ENCODE assay signal across 7 cellular contexts in the genomic region with DNA sequence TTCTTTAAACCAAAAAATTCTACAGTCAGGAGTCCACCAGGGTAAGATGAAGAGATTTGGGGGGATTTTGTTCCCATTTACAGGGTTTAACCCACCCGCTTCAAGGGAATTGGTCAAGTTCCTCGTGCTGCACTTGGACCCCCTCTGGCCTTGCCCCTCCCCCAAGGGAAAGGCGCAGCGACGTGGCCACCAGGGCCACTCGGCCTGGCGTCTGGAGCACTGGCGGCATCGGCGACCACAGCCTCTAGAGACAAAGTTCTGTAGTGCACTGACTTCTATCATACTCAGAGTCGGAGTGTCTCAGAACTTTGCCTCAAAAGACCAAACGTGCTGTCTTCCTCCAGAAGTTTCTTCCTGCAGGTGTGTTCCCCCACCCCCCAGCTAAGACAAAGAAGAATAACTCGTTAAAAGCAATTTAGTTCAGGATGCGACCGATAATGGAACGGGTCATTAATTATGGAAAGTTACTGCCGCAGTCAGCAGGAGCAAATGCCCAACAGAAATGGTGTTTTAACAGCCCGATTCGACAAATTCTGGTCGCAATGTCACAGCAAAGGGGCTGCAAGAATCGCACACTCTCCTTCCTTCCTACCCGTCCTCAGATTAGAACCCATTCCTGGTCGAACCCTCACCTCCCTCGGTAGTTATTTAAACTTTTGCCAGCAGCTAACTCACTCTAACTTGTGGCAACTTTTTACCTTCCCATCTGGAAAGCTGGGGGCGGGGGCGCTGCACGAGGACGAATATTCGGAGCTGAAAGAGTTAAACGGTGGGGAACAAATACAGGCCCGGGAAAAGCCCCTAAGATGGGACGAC.
DNase-seq lines count a peak whose midpoint lies in the region; ATAC-seq and TF ChIP-seq lines count a peak whose summit lies in the region.

No MANE protein-coding gene starts in this region.

- peak overlapping the region; percentile 86 to 90 for H3K4me3 Mint-ChIP-seq in effector memory CD8-positive, alpha-beta T cell
- peak overlapping the region; percentile 97 for H3K4me3 Mint-ChIP-seq in neural crest cell

- DNase-seq in NB4 (ENCODE audit: low read depth) (peak; percentile 78), neural crest cell (ENCODE audit: low read depth, low spot score) (peak; percentile 54), T1000 (lab: John Stamatoyannopoulos, UW) (no peak), hypothalamus (lab: John Stamatoyannopoulos, UW) (no peak)
- no peak for DNase-seq in effector memory CD8-positive, alpha-beta T cell

- H3K27ac Mint-ChIP-seq in effector memory CD8-positive, alpha-beta T cell = peak overlapping the region in 1 of 2 donors; percentile 59
- peak overlapping the region; percentile 23 for H3K27ac Mint-ChIP-seq in neural crest cell (ENCODE audit: unreplicated experiment)

- TF ChIP-seq POLR2A in NB4 (IDR thresholded peaks at IDR 0.05; ENCODE audit: extremely low read depth, insufficient read length) = no peak

- no peaks in the 10 kb centered on the region for H3K9me3 Mint-ChIP-seq in effector memory CD8-positive, alpha-beta T cell
- H3K9me3 Mint-ChIP-seq in neural crest cell = no peaks in the 10 kb centered on the region

- TF ChIP-seq CTCF in NB4 (IDR thresholded peaks at IDR 0.05; ENCODE audit: low read depth, low read length) (no peak), neural crest cell (conservative IDR thresholded peaks at IDR 0.05) (peak; percentile 47)

- H3K36me3 Mint-ChIP-seq in effector memory CD8-positive, alpha-beta T cell (ENCODE audit: insufficient read depth) = peaks cover 7% of the 10 kb centered on the region
- no peaks in the 10 kb centered on the region for H3K36me3 Mint-ChIP-seq in neural crest cell (ENCODE audit: low read depth)

- peaks cover 4 to 12% of the 10 kb centered on the region in 2 donors for H3K27me3 Mint-ChIP-seq in effector memory CD8-positive, alpha-beta T cell
- peaks cover 27% of the 10 kb centered on the region for H3K27me3 Mint-ChIP-seq in neural crest cell (ENCODE audit: low read depth)

- ATAC-seq in GM18861 (IDR thresholded peaks at IDR 0.05; ENCODE audit: unreplicated experiment) (peak; percentile 24), HG02610 (IDR thresholded peaks at IDR 0.05; ENCODE audit: unreplicated experiment) (no peak)
- ATAC-seq in effector memory CD8-positive, alpha-beta T cell (replicated peaks) = no peak

- H3K4me3 ChIP-seq in NB4 (ENCODE audit: low read depth, low read length) = peak overlapping the region; percentile 74

- H3K4me1 Mint-ChIP-seq in effector memory CD8-positive, alpha-beta T cell (ENCODE audit: low read depth in 2 of 2) = peaks cover 9% of the 10 kb centered on the region in 2 donors
- peaks cover 42% of the 10 kb centered on the region for H3K4me1 Mint-ChIP-seq in neural crest cell

Comparison
In these comparisons a context has a peak if more than half of its experiments do, and no peak if none do; other contexts are left out.
1. DNase-seq: peak in NB4 (single experiment) and neural crest cell (single experiment); none in effector memory CD8-positive, alpha-beta T cell (0 of 3), T1000 (single experiment) and hypothalamus (0 of 51).